Comparison of ENCODE assay signal across 20 cellular contexts in the genomic region with DNA sequence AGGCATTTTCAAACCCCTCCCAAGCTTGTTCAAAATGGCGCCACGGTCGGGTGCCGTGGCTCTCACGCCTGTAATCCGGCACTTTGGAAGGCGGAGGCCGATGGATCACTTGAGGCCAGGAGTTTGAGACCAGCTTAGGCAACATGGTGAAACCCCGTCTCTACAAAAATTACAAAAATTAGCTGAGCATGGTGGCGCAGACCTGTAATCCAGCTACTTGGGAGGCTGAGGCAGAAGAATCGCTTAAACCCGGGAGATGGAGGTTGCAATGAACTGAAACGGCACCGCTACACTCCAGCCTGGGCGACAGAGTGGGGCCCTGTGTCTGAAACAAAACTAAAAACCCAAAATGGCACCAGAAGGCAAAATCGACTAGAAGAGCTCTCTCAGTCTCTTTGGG.
"Had no signal": no experiment of that assay in that cellular context is flagged by ENCODE, and none has a peak within 500 bp of the region (broad histone marks: within the 10 kb centered on the region; RNA-seq: fewer than 3 reads in every experiment).

No MANE protein-coding gene starts in this region.

- DNase-seq: hippocampal formation; immature natural killer cell; left ventricle myocardium superior; midbrain; mucosa of descending colon; naive thymus-derived CD4-positive, alpha-beta T cell; pancreas; posterior cingulate gyrus; retina; right cardiac atrium; stimulated activated CD4-positive, alpha-beta T cell treated with anti-CD3 and anti-CD28 coated beads, Interleukin-4, amount 100 ng/mL, for 24 hours; stimulated activated naive CD4-positive, alpha-beta T cell; tibial artery; trophoblast cell; uterus had no signal

- H3K27ac Mint-ChIP-seq: immature natural killer cell; memory B cell; naive thymus-derived CD4-positive, alpha-beta T cell; natural killer cell treated with Interleukin-12 subunit alpha and Interleukin-12 subunit beta and Interleukin-15 and Interleukin-18, amount 100 ng/mL, for 72 hours; stimulated activated effector memory CD8-positive, alpha-beta T cell treated with anti-CD3 and anti-CD28 coated beads, Interleukin-12 subunit alpha, Interleukin-12 subunit beta, amount 100 ng/mL, for 72 hours; stimulated activated naive CD8-positive, alpha-beta T cell treated with anti-CD3 and anti-CD28 coated beads, Interleukin-15, Interleukin-2, amounts not matched to agents 100 ng/mL and 50 ng/mL, for 24 hours had no signal

- H3K4me3 Mint-ChIP-seq: immature natural killer cell; memory B cell; naive thymus-derived CD4-positive, alpha-beta T cell; natural killer cell treated with Interleukin-12 subunit alpha and Interleukin-12 subunit beta and Interleukin-15 and Interleukin-18, amount 100 ng/mL, for 72 hours; stimulated activated effector memory CD8-positive, alpha-beta T cell treated with anti-CD3 and anti-CD28 coated beads, Interleukin-12 subunit alpha, Interleukin-12 subunit beta, amount 100 ng/mL, for 72 hours; stimulated activated naive CD8-positive, alpha-beta T cell treated with anti-CD3 and anti-CD28 coated beads, Interleukin-15, Interleukin-2, amounts not matched to agents 100 ng/mL and 50 ng/mL, for 24 hours had no signal

- H3K4me1 Mint-ChIP-seq: immature natural killer cell, memory B cell had no signal

- ATAC-seq: left ventricle myocardium superior; mucosa of descending colon; naive thymus-derived CD4-positive, alpha-beta T cell; pancreas; right cardiac atrium; sciatic nerve; stimulated activated effector memory CD8-positive, alpha-beta T cell treated with anti-CD3 and anti-CD28 coated beads, Interleukin-12 subunit alpha, Interleukin-12 subunit beta, amount 100 ng/mL, for 72 hours had no signal

- H3K36me3 Mint-ChIP-seq: immature natural killer cell; memory B cell; natural killer cell treated with Interleukin-12 subunit alpha and Interleukin-12 subunit beta and Interleukin-15 and Interleukin-18, amount 100 ng/mL, for 72 hours; stimulated activated effector memory CD8-positive, alpha-beta T cell treated with anti-CD3 and anti-CD28 coated beads, Interleukin-12 subunit alpha, Interleukin-12 subunit beta, amount 100 ng/mL, for 72 hours had no signal

- H3K9me3 Mint-ChIP-seq: immature natural killer cell; memory B cell; natural killer cell treated with Interleukin-12 subunit alpha and Interleukin-12 subunit beta and Interleukin-15 and Interleukin-18, amount 100 ng/mL, for 72 hours; stimulated activated effector memory CD8-positive, alpha-beta T cell treated with anti-CD3 and anti-CD28 coated beads, Interleukin-12 subunit alpha, Interleukin-12 subunit beta, amount 100 ng/mL, for 72 hours; stimulated activated naive CD8-positive, alpha-beta T cell treated with anti-CD3 and anti-CD28 coated beads, Interleukin-15, Interleukin-2, amounts not matched to agents 100 ng/mL and 50 ng/mL, for 24 hours had no signal
